1 cellular context compared by ENCODE assay signal in the genomic region with DNA sequence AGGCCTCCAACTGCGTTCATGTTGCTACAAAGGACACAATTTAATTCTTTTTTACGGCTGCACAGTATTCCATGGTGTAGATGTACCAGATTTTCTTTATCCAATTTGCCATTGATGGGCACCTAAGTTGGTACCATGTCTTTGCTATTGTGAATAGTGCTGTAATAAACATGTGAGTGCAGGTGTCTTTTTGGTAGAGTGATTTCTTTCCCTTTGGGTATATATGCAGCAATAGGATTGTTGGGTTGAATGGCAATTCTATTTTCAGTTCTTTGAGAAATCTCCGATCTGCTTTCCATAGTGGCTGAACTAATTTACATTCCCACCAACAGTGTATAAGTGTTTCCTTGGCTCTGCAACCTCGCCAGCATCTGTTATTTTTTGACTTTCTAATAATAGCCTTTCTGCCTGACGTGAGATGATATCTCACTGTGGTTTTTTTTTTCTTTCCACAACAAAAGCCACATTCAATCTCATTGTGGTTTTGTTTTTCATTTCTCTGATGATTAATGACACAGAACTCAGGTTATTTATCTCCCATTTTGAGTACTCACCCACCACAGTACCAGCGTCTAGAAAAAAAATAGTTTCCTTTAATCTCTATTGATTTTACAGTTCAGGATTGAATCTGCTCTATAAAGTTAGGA.
TF ChIP-seq lines count a peak whose summit lies in the region.

No MANE protein-coding gene starts in this region.

TF ChIP-seq in GM12878, 131 proteins besides CTCF, POLR2A, EP300 and RAD21 (continued from another document and continues in another):
- TF ChIP-seq, protein P1, sequence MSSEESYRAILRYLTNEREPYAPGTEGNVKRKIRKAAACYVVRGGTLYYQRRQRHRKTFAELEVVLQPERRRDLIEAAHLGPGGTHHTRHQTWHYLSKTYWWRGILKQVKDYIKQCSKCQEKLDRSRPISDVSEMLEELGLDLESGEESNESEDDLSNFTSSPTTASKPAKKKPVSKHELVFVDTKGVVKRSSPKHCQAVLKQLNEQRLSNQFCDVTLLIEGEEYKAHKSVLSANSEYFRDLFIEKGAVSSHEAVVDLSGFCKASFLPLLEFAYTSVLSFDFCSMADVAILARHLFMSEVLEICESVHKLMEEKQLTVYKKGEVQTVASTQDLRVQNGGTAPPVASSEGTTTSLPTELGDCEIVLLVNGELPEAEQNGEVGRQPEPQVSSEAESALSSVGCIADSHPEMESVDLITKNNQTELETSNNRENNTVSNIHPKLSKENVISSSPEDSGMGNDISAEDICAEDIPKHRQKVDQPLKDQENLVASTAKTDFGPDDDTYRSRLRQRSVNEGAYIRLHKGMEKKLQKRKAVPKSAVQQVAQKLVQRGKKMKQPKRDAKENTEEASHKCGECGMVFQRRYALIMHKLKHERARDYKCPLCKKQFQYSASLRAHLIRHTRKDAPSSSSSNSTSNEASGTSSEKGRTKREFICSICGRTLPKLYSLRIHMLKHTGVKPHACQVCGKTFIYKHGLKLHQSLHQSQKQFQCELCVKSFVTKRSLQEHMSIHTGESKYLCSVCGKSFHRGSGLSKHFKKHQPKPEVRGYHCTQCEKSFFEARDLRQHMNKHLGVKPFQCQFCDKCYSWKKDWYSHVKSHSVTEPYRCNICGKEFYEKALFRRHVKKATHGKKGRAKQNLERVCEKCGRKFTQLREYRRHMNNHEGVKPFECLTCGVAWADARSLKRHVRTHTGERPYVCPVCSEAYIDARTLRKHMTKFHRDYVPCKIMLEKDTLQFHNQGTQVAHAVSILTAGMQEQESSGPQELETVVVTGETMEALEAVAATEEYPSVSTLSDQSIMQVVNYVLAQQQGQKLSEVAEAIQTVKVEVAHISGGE (CRISPR knock-in tag; IDR thresholded peaks at IDR 0.05): no peak
- TF ChIP-seq, protein P2, sequence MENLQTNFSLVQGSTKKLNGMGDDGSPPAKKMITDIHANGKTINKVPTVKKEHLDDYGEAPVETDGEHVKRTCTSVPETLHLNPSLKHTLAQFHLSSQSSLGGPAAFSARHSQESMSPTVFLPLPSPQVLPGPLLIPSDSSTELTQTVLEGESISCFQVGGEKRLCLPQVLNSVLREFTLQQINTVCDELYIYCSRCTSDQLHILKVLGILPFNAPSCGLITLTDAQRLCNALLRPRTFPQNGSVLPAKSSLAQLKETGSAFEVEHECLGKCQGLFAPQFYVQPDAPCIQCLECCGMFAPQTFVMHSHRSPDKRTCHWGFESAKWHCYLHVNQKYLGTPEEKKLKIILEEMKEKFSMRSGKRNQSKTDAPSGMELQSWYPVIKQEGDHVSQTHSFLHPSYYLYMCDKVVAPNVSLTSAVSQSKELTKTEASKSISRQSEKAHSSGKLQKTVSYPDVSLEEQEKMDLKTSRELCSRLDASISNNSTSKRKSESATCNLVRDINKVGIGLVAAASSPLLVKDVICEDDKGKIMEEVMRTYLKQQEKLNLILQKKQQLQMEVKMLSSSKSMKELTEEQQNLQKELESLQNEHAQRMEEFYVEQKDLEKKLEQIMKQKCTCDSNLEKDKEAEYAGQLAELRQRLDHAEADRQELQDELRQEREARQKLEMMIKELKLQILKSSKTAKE (IDR thresholded peaks at IDR 0.05; ENCODE audit: low read depth, poor library complexity, severe bottlenecking): no peak
- TF ChIP-seq REST (IDR thresholded peaks at IDR 0.05; ENCODE audit: low read depth, low read length) (no peak), ZNF622 (IDR thresholded peaks at IDR 0.05) (no peak), MEF2A (IDR thresholded peaks at IDR 0.05; ENCODE audit: insufficient read depth, low read depth, low read length) (peak; percentile 91), BHLHE40 (IDR thresholded peaks at IDR 0.05; ENCODE audit: borderline replicate concordance in 1 of 2, low read depth in 2 of 2, low read length in 1 of 2) (0 out of 4 replicates have a peak, but pooled peaks of 1 of the 2 experiments have one; percentile 8), ESRRA (IDR thresholded peaks at IDR 0.05; ENCODE audit: low read length) (no peak), CEBPB (IDR thresholded peaks at IDR 0.05; ENCODE audit: borderline replicate concordance in 1 of 2, low read depth in 2 of 2, low read length in 2 of 2) (no peak), CHD1 (IDR thresholded peaks at IDR 0.05; ENCODE audit: low read depth, low read length) (no peak), ZBTB4 (CRISPR knock-in tag; IDR thresholded peaks at IDR 0.05) (no peak), JUND (IDR thresholded peaks at IDR 0.05; ENCODE audit: low read depth, low read length) (no peak), MAX (IDR thresholded peaks at IDR 0.05; ENCODE audit: low read depth, low read length) (no peak), HCFC1 (IDR thresholded peaks at IDR 0.05; ENCODE audit: low read length) (no peak), SP1 (IDR thresholded peaks at IDR 0.05; ENCODE audit: low read depth, low read length) (no peak), SUZ12 (IDR thresholded peaks at IDR 0.05; ENCODE audit: unreplicated experiment) (no peak), BACH1 (IDR thresholded peaks at IDR 0.05; ENCODE audit: borderline replicate concordance) (no peak), ZBTB40 (IDR thresholded peaks at IDR 0.05; ENCODE audit: borderline replicate concordance) (no peak), SUPT20H (IDR thresholded peaks at IDR 0.05; ENCODE audit: borderline replicate concordance, control insufficient read depth, low read depth, low read length) (no peak), ZNF207 (IDR thresholded peaks at IDR 0.05; ENCODE audit: borderline replicate concordance) (no peak), EZH2 (IDR thresholded peaks at IDR 0.05; ENCODE audit: borderline replicate concordance, control insufficient read depth, low read depth, low read length) (no peak), MTA2 (IDR thresholded peaks at IDR 0.05; ENCODE audit: low read depth) (peak; percentile 67; the same call in 1 of the 2 replicates), NR2C2 (IDR thresholded peaks at IDR 0.05; ENCODE audit: borderline replicate concordance, control insufficient read depth, insufficient read length, low read depth) (no peak), RCOR1 (conservative IDR thresholded peaks at IDR 0.05; ENCODE audit: low read depth, low read length) (no peak), MEF2B (IDR thresholded peaks at IDR 0.05; ENCODE audit: partially characterized antibody, poor library complexity, severe bottlenecking) (peak; percentile 47), FOS (IDR thresholded peaks at IDR 0.05; ENCODE audit: borderline replicate concordance, extremely low read depth, insufficient read length) (no peak), ZBED1 (IDR thresholded peaks at IDR 0.05; ENCODE audit: borderline replicate concordance) (0 out of 2 replicates have a peak, but pooled peaks have one; percentile 59), TCF12 (IDR thresholded peaks at IDR 0.05; ENCODE audit: low read depth, low read length) (no peak), SRF (IDR thresholded peaks at IDR 0.05; ENCODE audit: low read depth in 2 of 2, low read length in 2 of 2) (no peak), EGR1 (IDR thresholded peaks at IDR 0.05; ENCODE audit: borderline replicate concordance in 1 of 2, low read depth in 2 of 2, low read length in 2 of 2) (no peak), HDAC6 (IDR thresholded peaks at IDR 0.05; ENCODE audit: unreplicated experiment) (no peak), ZSCAN29 (IDR thresholded peaks at IDR 0.05) (no peak)
- TF ChIP-seq, protein P3, sequence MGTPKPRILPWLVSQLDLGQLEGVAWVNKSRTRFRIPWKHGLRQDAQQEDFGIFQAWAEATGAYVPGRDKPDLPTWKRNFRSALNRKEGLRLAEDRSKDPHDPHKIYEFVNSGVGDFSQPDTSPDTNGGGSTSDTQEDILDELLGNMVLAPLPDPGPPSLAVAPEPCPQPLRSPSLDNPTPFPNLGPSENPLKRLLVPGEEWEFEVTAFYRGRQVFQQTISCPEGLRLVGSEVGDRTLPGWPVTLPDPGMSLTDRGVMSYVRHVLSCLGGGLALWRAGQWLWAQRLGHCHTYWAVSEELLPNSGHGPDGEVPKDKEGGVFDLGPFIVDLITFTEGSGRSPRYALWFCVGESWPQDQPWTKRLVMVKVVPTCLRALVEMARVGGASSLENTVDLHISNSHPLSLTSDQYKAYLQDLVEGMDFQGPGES (IDR thresholded peaks at IDR 0.05): no peak
- TF ChIP-seq, protein P4, sequence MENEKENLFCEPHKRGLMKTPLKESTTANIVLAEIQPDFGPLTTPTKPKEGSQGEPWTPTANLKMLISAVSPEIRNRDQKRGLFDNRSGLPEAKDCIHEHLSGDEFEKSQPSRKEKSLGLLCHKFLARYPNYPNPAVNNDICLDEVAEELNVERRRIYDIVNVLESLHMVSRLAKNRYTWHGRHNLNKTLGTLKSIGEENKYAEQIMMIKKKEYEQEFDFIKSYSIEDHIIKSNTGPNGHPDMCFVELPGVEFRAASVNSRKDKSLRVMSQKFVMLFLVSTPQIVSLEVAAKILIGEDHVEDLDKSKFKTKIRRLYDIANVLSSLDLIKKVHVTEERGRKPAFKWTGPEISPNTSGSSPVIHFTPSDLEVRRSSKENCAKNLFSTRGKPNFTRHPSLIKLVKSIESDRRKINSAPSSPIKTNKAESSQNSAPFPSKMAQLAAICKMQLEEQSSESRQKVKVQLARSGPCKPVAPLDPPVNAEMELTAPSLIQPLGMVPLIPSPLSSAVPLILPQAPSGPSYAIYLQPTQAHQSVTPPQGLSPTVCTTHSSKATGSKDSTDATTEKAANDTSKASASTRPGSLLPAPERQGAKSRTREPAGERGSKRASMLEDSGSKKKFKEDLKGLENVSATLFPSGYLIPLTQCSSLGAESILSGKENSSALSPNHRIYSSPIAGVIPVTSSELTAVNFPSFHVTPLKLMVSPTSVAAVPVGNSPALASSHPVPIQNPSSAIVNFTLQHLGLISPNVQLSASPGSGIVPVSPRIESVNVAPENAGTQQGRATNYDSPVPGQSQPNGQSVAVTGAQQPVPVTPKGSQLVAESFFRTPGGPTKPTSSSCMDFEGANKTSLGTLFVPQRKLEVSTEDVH (IDR thresholded peaks at IDR 0.05; ENCODE audit: low read depth, partially characterized antibody): no peak
